In genomic region chr3:99505200-99505599, GRCh38 we compare ENCODE assay signal across 13 cellular contexts.
A peak's percentile ranks its signal among the peaks of the same experiment; 100 is the strongest.
DNase-seq lines count a peak whose midpoint lies in the region; ATAC-seq, FAIRE-seq and TF ChIP-seq lines count a peak whose summit lies in the region.
"Had no signal": no experiment of that assay in that cellular context is flagged by ENCODE, and none has a peak within 500 bp of the region (broad histone marks: within the 10 kb centered on the region; RNA-seq: fewer than 3 reads in every experiment).

No MANE protein-coding gene starts in this region.

- no peak for TF ChIP-seq POLR2A in GM18505 (IDR thresholded peaks at IDR 0.05; ENCODE audit: borderline replicate concordance, extremely low read depth, insufficient read depth, insufficient read length)

- DNase-seq in HFFc6 (no peak), left lung (no peak), GM13977 (ENCODE audit: low spot score) (no peak), pancreas (no peak)
- DNase-seq in activated naive CD8-positive, alpha-beta T cell treated with anti-CD3 and anti-CD28 coated beads for 36 hours = no peak
- DNase-seq: activated naive CD4-positive, alpha-beta T cell treated with anti-CD3 and anti-CD28 coated beads, Interleukin-2, amount 10 ng/mL, durations not matched to agents 7 days and 5 days; DMS153; WERI-Rb-1 had no signal

- H3K4me3 ChIP-seq in KMS-11 (IDR thresholded peaks at IDR 0.05; ENCODE audit: insufficient read depth, low read depth, low read length) (no peak overlapping the region), left lung (no peak overlapping the region), pancreas (no peak overlapping the region)
- H3K4me3 ChIP-seq: MG63 had no signal

- peak; percentile 29 for ATAC-seq in GM18505 (IDR thresholded peaks at IDR 0.05; ENCODE audit: unreplicated experiment)
- no peak for ATAC-seq in left lung
- ATAC-seq in GM18870 (IDR thresholded peaks at IDR 0.05; ENCODE audit: unreplicated experiment) = no peak
- ATAC-seq in pancreas = no peak

- H3K4me3 Mint-ChIP-seq in HFFc6 = no peak overlapping the region
- H3K4me3 Mint-ChIP-seq in activated naive CD8-positive, alpha-beta T cell treated with anti-CD3 and anti-CD28 coated beads for 36 hours = no peak overlapping the region
- H3K4me3 Mint-ChIP-seq: activated naive CD4-positive, alpha-beta T cell treated with anti-CD3 and anti-CD28 coated beads, Interleukin-2, amount 10 ng/mL, durations not matched to agents 7 days and 5 days; naive thymus-derived CD4-positive, alpha-beta T cell had no signal

- H3K27ac Mint-ChIP-seq in HFFc6 = peak overlapping the region; percentile 95; the same call in 1 of the 2 replicates
- H3K27ac Mint-ChIP-seq in activated naive CD8-positive, alpha-beta T cell treated with anti-CD3 and anti-CD28 coated beads for 36 hours = no peak overlapping the region
- H3K27ac Mint-ChIP-seq: activated naive CD4-positive, alpha-beta T cell treated with anti-CD3 and anti-CD28 coated beads, Interleukin-2, amount 10 ng/mL, durations not matched to agents 7 days and 5 days; naive thymus-derived CD4-positive, alpha-beta T cell had no signal

- TF ChIP-seq CTCF in HFFc6 (IDR thresholded peaks at IDR 0.05) (no peak), KMS-11 (conservative IDR thresholded peaks at IDR 0.05; ENCODE audit: low read depth, low read length) (no peak), left lung (IDR thresholded peaks at IDR 0.05) (no peak), GM13977 (IDR thresholded peaks at IDR 0.05; ENCODE audit: extremely low read depth, insufficient read depth, missing control alignments) (no peak), pancreas (IDR thresholded peaks at IDR 0.05) (no peak)

- intact Hi-C loops in left lung (cut with DNase I) = no loop called here
- intact Hi-C loops in pancreas (cut with DNase I) = no loop called here

- no peaks in the 10 kb centered on the region for H3K79me2 ChIP-seq in KMS-11 (ENCODE audit: insufficient read depth, low read depth)

- H3K27me3 ChIP-seq in KMS-11 (ENCODE audit: insufficient read depth, low read depth) (no peaks in the 10 kb centered on the region), left lung (no peaks in the 10 kb centered on the region), pancreas (no peaks in the 10 kb centered on the region)
- H3K27me3 ChIP-seq: MG63 had no signal

- FAIRE-seq in pancreas (lab: Jason Lieb, UNC) = no peak

- H3K36me3 ChIP-seq in KMS-11 (ENCODE audit: insufficient read depth) (no peaks in the 10 kb centered on the region), left lung (no peaks in the 10 kb centered on the region), pancreas (no peaks in the 10 kb centered on the region)
- H3K36me3 ChIP-seq: MG63, WERI-Rb-1 had no signal

- H3K9ac ChIP-seq in KMS-11 = 0 out of 2 replicates have a peak overlapping the region, but pooled peaks have one; percentile 35

- H3K9me3 ChIP-seq in left lung (no peaks in the 10 kb centered on the region), pancreas (no peaks in the 10 kb centered on the region)
- H3K9me3 ChIP-seq: MG63 had no signal

- H3K36me3 Mint-ChIP-seq in HFFc6 (ENCODE audit: low read depth) = no peaks in the 10 kb centered on the region
- no peaks in the 10 kb centered on the region for H3K36me3 Mint-ChIP-seq in activated naive CD8-positive, alpha-beta T cell treated with anti-CD3 and anti-CD28 coated beads for 36 hours
- H3K36me3 Mint-ChIP-seq: activated naive CD4-positive, alpha-beta T cell treated with anti-CD3 and anti-CD28 coated beads, Interleukin-2, amount 10 ng/mL, durations not matched to agents 7 days and 5 days; naive thymus-derived CD4-positive, alpha-beta T cell had no signal

- peak overlapping the region; percentile 65 for H3K4me2 ChIP-seq in KMS-11

- H3K4me1 Mint-ChIP-seq in HFFc6 (ENCODE audit: low read depth) = peaks cover 66% of the 10 kb centered on the region
- peaks cover 3% of the 10 kb centered on the region for H3K4me1 Mint-ChIP-seq in activated naive CD8-positive, alpha-beta T cell treated with anti-CD3 and anti-CD28 coated beads for 36 hours
- H3K4me1 Mint-ChIP-seq: activated naive CD4-positive, alpha-beta T cell treated with anti-CD3 and anti-CD28 coated beads, Interleukin-2, amount 10 ng/mL, durations not matched to agents 7 days and 5 days had no signal

- H3K27ac ChIP-seq in KMS-11 (peak overlapping the region; percentile 83), left lung (peak overlapping the region; percentile 1 to 42), pancreas (no peak overlapping the region)
- H3K27ac ChIP-seq: WERI-Rb-1 had no signal

- no peaks in the 10 kb centered on the region for H3K27me3 Mint-ChIP-seq in HFFc6 (ENCODE audit: insufficient read depth)
- H3K27me3 Mint-ChIP-seq in activated naive CD8-positive, alpha-beta T cell treated with anti-CD3 and anti-CD28 coated beads for 36 hours = peaks cover 3% of the 10 kb centered on the region
- H3K27me3 Mint-ChIP-seq: activated naive CD4-positive, alpha-beta T cell treated with anti-CD3 and anti-CD28 coated beads, Interleukin-2, amount 10 ng/mL, durations not matched to agents 7 days and 5 days had no signal

- in situ Hi-C loops in GM13977 (cut with MboI; ENCODE audit: low pct_unique_long_range_greater_than_20kb, low sequenced_read_pairs, unreplicated experiment) = no loop called here

- H4K20me1 ChIP-seq in KMS-11 (ENCODE audit: insufficient read depth) = no peaks in the 10 kb centered on the region

- no peaks in the 10 kb centered on the region for H3K9me3 Mint-ChIP-seq in HFFc6
- no peaks in the 10 kb centered on the region for H3K9me3 Mint-ChIP-seq in activated naive CD8-positive, alpha-beta T cell treated with anti-CD3 and anti-CD28 coated beads for 36 hours
- H3K9me3 Mint-ChIP-seq: activated naive CD4-positive, alpha-beta T cell treated with anti-CD3 and anti-CD28 coated beads, Interleukin-2, amount 10 ng/mL, durations not matched to agents 7 days and 5 days; naive thymus-derived CD4-positive, alpha-beta T cell had no signal

- H3K4me1 ChIP-seq in KMS-11 (ENCODE audit: low read depth, poor library complexity, severe bottlenecking) (peaks cover 32% of the 10 kb centered on the region), left lung (peaks cover 12 to 16% of the 10 kb centered on the region in 2 donors), pancreas (no peaks in the 10 kb centered on the region)

- 26 to 27% methylated on average over 1 of the region's 1 CpG for WGBS in pancreas, 2 donors

- peak overlapping the region; percentile 45; the same call in 1 of the 2 replicates for H2AFZ ChIP-seq in KMS-11 (ENCODE audit: low read depth)

Comparison
In these comparisons a context has a peak if more than half of its experiments do, and no peak if none do; other contexts are left out.
1. H3K27ac ChIP-seq: peak in KMS-11 (single experiment) and left lung (2 of 2); none in pancreas (0 of 4).